8 cellular contexts compared by ENCODE assay signal in the genomic region with DNA sequence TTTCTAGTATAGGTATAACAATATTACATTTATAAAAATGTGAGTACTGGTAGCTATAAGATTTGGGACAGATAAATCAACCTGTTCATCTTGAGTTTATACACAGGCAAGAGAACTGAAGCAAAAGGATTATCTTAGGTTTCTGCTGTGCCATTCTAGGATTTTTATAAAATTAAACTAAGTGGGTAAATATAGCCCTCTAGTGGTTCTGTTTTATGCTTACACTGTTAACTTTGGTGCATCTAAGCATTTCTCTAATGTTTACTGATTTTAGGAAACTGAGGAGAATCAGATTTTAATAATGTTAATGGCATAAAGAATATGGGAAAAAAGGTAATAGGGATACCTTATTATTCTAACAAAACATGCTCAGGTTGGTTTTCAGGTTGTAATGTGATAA. TPM values are rescaled to one million over a fixed set of nuclear protein-coding genes. Genes with fewer than 3 reads are reported as not detected.
DNase-seq lines count a peak whose midpoint lies in the region; ATAC-seq, FAIRE-seq and TF ChIP-seq lines count a peak whose summit lies in the region.

No MANE protein-coding gene starts in this region.

- H3K27ac ChIP-seq in A549 (no peak overlapping the region), IMR-90 (ENCODE audit: insufficient read depth, low read length) (no peak overlapping the region), mesenchymal stem cell (ENCODE audit: low read length, poor library complexity, severe bottlenecking) (no peak overlapping the region)

- H3K23ac ChIP-seq in IMR-90 (ENCODE audit: low read depth, low read length) (no peak overlapping the region), mesenchymal stem cell (ENCODE audit: low read length in 2 of 2) (no peak overlapping the region)

- H3K27me3 Mint-ChIP-seq in MCF 10A (ENCODE audit: insufficient read depth, unreplicated experiment): no peaks in the 10 kb centered on the region
- no peaks in the 10 kb centered on the region for H3K27me3 Mint-ChIP-seq in stimulated activated naive CD8-positive, alpha-beta T cell treated with anti-CD3 and anti-CD28 coated beads, Interleukin-15, amount 100 ng/mL, for 72 hours

- TF ChIP-seq EP300 in A549 (IDR thresholded peaks at IDR 0.05): no peak

- H3K36me3 ChIP-seq in IMR-90 (ENCODE audit: control insufficient read depth, insufficient read depth, low read length): peaks cover 6% of the 10 kb centered on the region
- peaks cover 6 to 47% of the 10 kb centered on the region in 2 experiments for H3K36me3 ChIP-seq in mesenchymal stem cell (ENCODE audit: control insufficient read depth in 1 of 2, insufficient read depth in 2 of 2, low read depth in 1 of 2, low read length in 2 of 2)

- peak; percentile 54 for TF ChIP-seq CTCF in A549 (IDR thresholded peaks at IDR 0.05)
- TF ChIP-seq CTCF in GM12873 (IDR thresholded peaks at IDR 0.05; ENCODE audit: insufficient read depth, low read depth, low read length, missing control alignments): peak; percentile 40
- peak; percentile 62 for TF ChIP-seq CTCF in IMR-90 (conservative IDR thresholded peaks at IDR 0.05; ENCODE audit: low read depth, low read length)
- TF ChIP-seq CTCF in MCF 10A (IDR thresholded peaks at IDR 0.05; ENCODE audit: unreplicated experiment): peak; percentile 38
- TF ChIP-seq CTCF in lower leg skin (IDR thresholded peaks at IDR 0.05): no peak

- H2AFZ ChIP-seq in IMR-90 (replicated peaks; ENCODE audit: low read length, poor library complexity) (no peak overlapping the region), mesenchymal stem cell (ENCODE audit: low read depth, low read length) (no peak overlapping the region)

- H3K4me2 ChIP-seq in A549: no peak overlapping the region
- H3K4me2 ChIP-seq in IMR-90 (ENCODE audit: low read depth, low read length): no peak overlapping the region
- H3K4me2 ChIP-seq in mesenchymal stem cell (ENCODE audit: low read length, poor library complexity, severe bottlenecking): no peak overlapping the region

- no peak overlapping the region for H3K4me3 Mint-ChIP-seq in MCF 10A (ENCODE audit: unreplicated experiment)
- H3K4me3 Mint-ChIP-seq in stimulated activated naive CD8-positive, alpha-beta T cell treated with anti-CD3 and anti-CD28 coated beads, Interleukin-15, amount 100 ng/mL, for 72 hours: no peak overlapping the region

- in situ Hi-C loops in IMR-90 (cut with MboI; ENCODE audit: low sequenced_read_pairs): no loop called here

- H3K14ac ChIP-seq in IMR-90 (replicated peaks; ENCODE audit: low read depth, low read length): no peak overlapping the region
- H3K14ac ChIP-seq in mesenchymal stem cell (ENCODE audit: low read length in 2 of 2): no peak overlapping the region

- no peaks in the 10 kb centered on the region for H3K27me3 ChIP-seq in IMR-90 (ENCODE audit: control insufficient read depth, insufficient read depth, low read length)
- H3K27me3 ChIP-seq in mesenchymal stem cell (ENCODE audit: control insufficient read depth in 1 of 2, insufficient read depth in 1 of 2, low read length in 2 of 2): no peaks in the 10 kb centered on the region

- TF ChIP-seq RAD21 in A549 (conservative IDR thresholded peaks at IDR 0.05 in 1 of 2, IDR thresholded peaks at IDR 0.05 in 1 of 2) (peak; percentile 50 to 59; a peak in 4 of 5 replicates), IMR-90 (IDR thresholded peaks at IDR 0.05; ENCODE audit: low read length) (peak; percentile 61)

- H3K9ac ChIP-seq in IMR-90 (ENCODE audit: low read depth, low read length) (no peak overlapping the region), mesenchymal stem cell (ENCODE audit: low read length) (no peak overlapping the region)

- peaks cover 57% of the 10 kb centered on the region for H3K36me3 Mint-ChIP-seq in MCF 10A (ENCODE audit: insufficient read depth, unreplicated experiment)

- H3K4me1 ChIP-seq in A549: no peaks in the 10 kb centered on the region
- no peaks in the 10 kb centered on the region for H3K4me1 ChIP-seq in IMR-90 (ENCODE audit: control insufficient read depth, insufficient read depth, low read length)
- no peaks in the 10 kb centered on the region for H3K4me1 ChIP-seq in mesenchymal stem cell (ENCODE audit: control insufficient read depth, insufficient read depth, low read depth, low read length)

- H3K4ac ChIP-seq in IMR-90 (ENCODE audit: low read depth, low read length): no peak overlapping the region
- no peak overlapping the region for H3K4ac ChIP-seq in mesenchymal stem cell (ENCODE audit: low read depth in 1 of 2, low read length in 2 of 2)

- CTCF ChIA-PET in A549 (lab: Yijun Ruan, JAX) (interaction anchor here (0.7 to 3.4 kb wide), 5 partner anchors 32 to 405 kb away, joined by 3 to 9 read pairs (median 5); no protein-coding TSS in a partner anchor), IMR-90 (lab: Yijun Ruan, JAX) (interaction anchor here (0.9 to 1.3 kb wide), 2 partner anchors 124 to 399 kb away, joined by 3 read pairs; no protein-coding TSS in a partner anchor), MCF 10A (lab: Yijun Ruan, JAX) (interaction anchor here (0.7 to 3.5 kb wide), 14 partner anchors 9 to 402 kb away, joined by 3 to 19 read pairs (median 4); a partner anchor contains a TSS)

- no peak overlapping the region for H4K5ac ChIP-seq in IMR-90 (ENCODE audit: low read depth, low read length)

- H4K8ac ChIP-seq in IMR-90 (ENCODE audit: low read depth in 2 of 2, low read length in 2 of 2): no peak overlapping the region
- no peak overlapping the region for H4K8ac ChIP-seq in mesenchymal stem cell (ENCODE audit: low read length)

- no peak overlapping the region for H2AK9ac ChIP-seq in IMR-90 (replicated peaks; ENCODE audit: low read depth, low read length, poor library complexity)

- no peaks in the 10 kb centered on the region for H3K9me1 ChIP-seq in IMR-90 (ENCODE audit: insufficient read depth, low read length)

- H2BK12ac ChIP-seq in mesenchymal stem cell (ENCODE audit: low read length in 2 of 2): no peak overlapping the region

- no peak overlapping the region for H2BK20ac ChIP-seq in IMR-90 (ENCODE audit: low read depth, low read length)

- H2BK120ac ChIP-seq in IMR-90 (ENCODE audit: low read depth, low read length): no peak overlapping the region
- no peak overlapping the region for H2BK120ac ChIP-seq in mesenchymal stem cell (ENCODE audit: low read depth, low read length)

- H3K27ac Mint-ChIP-seq in MCF 10A (ENCODE audit: low read depth, unreplicated experiment): no peak overlapping the region
- H3K27ac Mint-ChIP-seq in stimulated activated naive CD8-positive, alpha-beta T cell treated with anti-CD3 and anti-CD28 coated beads, Interleukin-15, amount 100 ng/mL, for 72 hours: no peak overlapping the region

- H2BK5ac ChIP-seq in IMR-90 (ENCODE audit: low read depth, low read length, poor library complexity, severe bottlenecking) (no peak overlapping the region), mesenchymal stem cell (ENCODE audit: low read depth, low read length, poor library complexity, severe bottlenecking) (no peak overlapping the region)

- no peaks in the 10 kb centered on the region for H3K9me3 Mint-ChIP-seq in MCF 10A (ENCODE audit: unreplicated experiment)
- no peaks in the 10 kb centered on the region for H3K9me3 Mint-ChIP-seq in stimulated activated naive CD8-positive, alpha-beta T cell treated with anti-CD3 and anti-CD28 coated beads, Interleukin-15, amount 100 ng/mL, for 72 hours

- H3K4me3 ChIP-seq in A549 (no peak overlapping the region), IMR-90 (ENCODE audit: insufficient read depth, low read depth, low read length) (no peak overlapping the region), mesenchymal stem cell (ENCODE audit: insufficient read depth in 1 of 2, low read depth in 1 of 2, low read length in 2 of 2) (no peak overlapping the region), lower leg skin (ENCODE audit: low read depth, poor library complexity, severe bottlenecking) (no peak overlapping the region)

- TF ChIP-seq POLR2A in A549 (IDR thresholded peaks at IDR 0.05; ENCODE audit: low read length) (no peak), IMR-90 (IDR thresholded peaks at IDR 0.05; ENCODE audit: low read depth, low read length) (no peak), lower leg skin (IDR thresholded peaks at IDR 0.05) (no peak)

- BruUV-seq in IMR-90 (replicated peaks; lab: Mats Ljungman, UMichigan) (no TSS peak), MCF 10A (replicated peaks; lab: Mats Ljungman, UMichigan) (no TSS peak)

- 0 out of 4 replicates have a peak, but pooled peaks cover 0 to 2% of the 10 kb centered on the region in 2 experiments for H3K79me1 ChIP-seq in IMR-90 (ENCODE audit: low read depth in 1 of 2, low read length in 2 of 2)
- H3K79me1 ChIP-seq in mesenchymal stem cell (replicated peaks; ENCODE audit: low read length, poor library complexity, severe bottlenecking): peaks cover 6% of the 10 kb centered on the region

- intact Hi-C loops in IMR-90 (cut with micrococcal nuclease) (loop anchor here (1.0 to 10.0 kb wide), 4 partner anchors 123 to 1002 kb away; a partner anchor contains a TSS), MCF 10A (cut with micrococcal nuclease) (loop anchor here (1.0 kb wide), 3 partner anchors 123 to 399 kb away; a partner anchor contains a TSS), lower leg skin (cut with DNase I; ENCODE audit: low total_unique reads) (no loop called here)

- dilution Hi-C loops in IMR-90 (cut with HindIII; ENCODE audit: low sequenced_read_pairs, unreplicated experiment): no loop called here

- POLR2A ChIA-PET in A549 (lab: Yijun Ruan, JAX) (no interaction called here), IMR-90 (lab: Charles Lee; ENCODE audit: unreplicated experiment) (no interaction called here), MCF 10A (lab: Yijun Ruan, JAX) (interaction anchor here (0.7 kb wide), 1 partner anchor 151 kb away, joined by 3 read pairs; no protein-coding TSS in a partner anchor)

- ATAC-seq in A549: peak in 1 of 2 experiments; percentile 64; a peak in 2 of 6 replicates
- ATAC-seq in IMR-90 (ENCODE audit: low read depth): peak; percentile 81
- ATAC-seq in stimulated activated naive CD8-positive, alpha-beta T cell treated with anti-CD3 and anti-CD28 coated beads, Interleukin-15, amount 100 ng/mL, for 72 hours: no peak
- ATAC-seq in GM19455 (IDR thresholded peaks at IDR 0.05; ENCODE audit: unreplicated experiment): no peak

- H3K4me1 Mint-ChIP-seq in MCF 10A (ENCODE audit: insufficient read depth, unreplicated experiment): no peaks in the 10 kb centered on the region
- H3K4me1 Mint-ChIP-seq in stimulated activated naive CD8-positive, alpha-beta T cell treated with anti-CD3 and anti-CD28 coated beads, Interleukin-15, amount 100 ng/mL, for 72 hours: peaks cover 7% of the 10 kb centered on the region

- no peak overlapping the region for H3K18ac ChIP-seq in IMR-90 (ENCODE audit: low read depth, low read length)
- H3K18ac ChIP-seq in mesenchymal stem cell (ENCODE audit: low read depth in 1 of 2, low read length in 2 of 2): no peak overlapping the region

- no peaks in the 10 kb centered on the region for H4K20me1 ChIP-seq in IMR-90 (ENCODE audit: insufficient read depth, low read length)

- H2BK15ac ChIP-seq in IMR-90 (ENCODE audit: low read depth, low read length) (no peak overlapping the region), mesenchymal stem cell (ENCODE audit: low read depth, poor library complexity, severe bottlenecking) (no peak overlapping the region)

- no peak overlapping the region for H3K56ac ChIP-seq in IMR-90 (ENCODE audit: extremely low read depth, insufficient read depth, low read length)

- FAIRE-seq in A549 (lab: Jason Lieb, UNC): no peak

- no peak overlapping the region for H2AK5ac ChIP-seq in IMR-90 (ENCODE audit: low read depth, low read length)
- H2AK5ac ChIP-seq in mesenchymal stem cell (ENCODE audit: low read length, severe bottlenecking): no peak overlapping the region

- H3K9me3 ChIP-seq in A549: no peaks in the 10 kb centered on the region
- H3K9me3 ChIP-seq in IMR-90 (ENCODE audit: control insufficient read depth, insufficient read depth, low read length): no peaks in the 10 kb centered on the region
- H3K9me3 ChIP-seq in mesenchymal stem cell (ENCODE audit: control insufficient read depth, low read length): no peaks in the 10 kb centered on the region

- H4K91ac ChIP-seq in IMR-90 (ENCODE audit: insufficient read depth, low read depth, low read length) (no peak overlapping the region), mesenchymal stem cell (ENCODE audit: low read length) (no peak overlapping the region)

- no peak for DNase-seq in A549 (ENCODE audit: low read depth in 1 of 2, low spot score in 1 of 2)
- DNase-seq in IMR-90: peak; percentile 33
- DNase-seq in MCF 10A (ENCODE audit: unreplicated experiment): peak; percentile 20
- peak; percentile 38 for DNase-seq in mesenchymal stem cell
- no peak for DNase-seq in lower leg skin (ENCODE audit: low spot score in 2 of 2)
- DNase-seq in stimulated activated naive CD8-positive, alpha-beta T cell treated with anti-CD3 and anti-CD28 coated beads, Interleukin-15, amount 100 ng/mL, for 72 hours: no peak

RNA-seq across cellular contexts. Expression of a gene that starts 1.1 kb away (rescaled TPM):
- polyA plus RNA-seq in A549 (2011; rRNA removed): 0.10 and 0.16 TPM in 2 replicates
- polyA plus RNA-seq in A549 (2012; cell fraction: cytosol; rRNA removed): 0.05 and 0.06 TPM in 2 replicates
- 0.06 TPM in 1 of 2 replicates, not detected in the other for polyA plus RNA-seq in A549 (2012; cell fraction: nucleus; rRNA removed)
- polyA plus RNA-seq in A549 (2017; fragmentation: RNase III; extraction: RNeasy Plus Mini Kit Qiagen cat#74134 plus additional on column Dnase treatment): 0.10 to 0.18 TPM (median 0.12 TPM) in 3 replicates
- polyA minus RNA-seq in A549 (2011; rRNA and poly(A)+ RNA removed): not detected in 2 replicates
- not detected in 2 replicates for total RNA-seq in IMR-90 (2012; rRNA removed)
- polyA plus RNA-seq in IMR-90 (2012; rRNA removed): 0.05 and 0.11 TPM in 2 replicates
- not detected in 2 replicates for polyA plus RNA-seq in IMR-90 (2012; cell fraction: cytosol; rRNA removed)
- 0.25 TPM in 1 of 2 replicates, not detected in the other for polyA plus RNA-seq in IMR-90 (2012; cell fraction: nucleus; rRNA removed; ENCODE audit: low replicate concordance)
- total RNA-seq in MCF 10A (2022): not detected in 2 replicates
- polyA plus RNA-seq in mesenchymal stem cell (2013, experiment 1 of 2): 0.03 TPM
- polyA plus RNA-seq in mesenchymal stem cell (2013, experiment 2 of 2): 0.03 TPM
- under 1 TPM in 1 of 4 donors, not detected in 3; 0.34 TPM for total RNA-seq in lower leg skin

RNA-seq across cellular contexts. Expression of a gene that starts 11.2 kb away (rescaled TPM):
- 31.6 and 44.1 TPM in 2 replicates for polyA plus RNA-seq in A549 (2011; rRNA removed)
- 23.5 and 30.7 TPM in 2 replicates for polyA plus RNA-seq in A549 (2012; cell fraction: cytosol; rRNA removed)
- 5.2 and 8.7 TPM in 2 replicates for polyA plus RNA-seq in A549 (2012; cell fraction: nucleus; rRNA removed)
- 69.6 to 81.4 TPM (median 73.1 TPM) in 3 replicates for polyA plus RNA-seq in A549 (2017; fragmentation: RNase III; extraction: RNeasy Plus Mini Kit Qiagen cat#74134 plus additional on column Dnase treatment)
- polyA minus RNA-seq in A549 (2011; rRNA and poly(A)+ RNA removed): 2.5 and 2.9 TPM in 2 replicates
- total RNA-seq in IMR-90 (2012; rRNA removed): 1.1 and 4.4 TPM in 2 replicates
- polyA plus RNA-seq in IMR-90 (2012; rRNA removed): 18.2 and 22.0 TPM in 2 replicates
- polyA plus RNA-seq in IMR-90 (2012; cell fraction: cytosol; rRNA removed): 4.6 and 5.9 TPM in 2 replicates
- 0.89 and 6.2 TPM in 2 replicates for polyA plus RNA-seq in IMR-90 (2012; cell fraction: nucleus; rRNA removed; ENCODE audit: low replicate concordance)
- total RNA-seq in MCF 10A (2022): 21.2 and 28.7 TPM in 2 replicates
- polyA plus RNA-seq in mesenchymal stem cell (2013, experiment 1 of 2): 36.6 TPM
- 40.2 TPM for polyA plus RNA-seq in mesenchymal stem cell (2013, experiment 2 of 2)
- 10 to 100 TPM in 1 of 4 donors, 1 to 10 TPM in 3; 2.2 to 15.6 (median 7.8) TPM for total RNA-seq in lower leg skin

RNA-seq across cellular contexts. Expression of a gene that starts 21.2 kb away (rescaled TPM):
- polyA plus RNA-seq in A549 (2011; rRNA removed) (0.04 and 0.06 TPM in 2 replicates), A549 (2017; fragmentation: RNase III; extraction: RNeasy Plus Mini Kit Qiagen cat#74134 plus additional on column Dnase treatment) (0.04 to 0.08 TPM (median 0.06 TPM) in 3 replicates), IMR-90 (2012; rRNA removed) (0.02 TPM in 1 of 2 replicates, not detected in the other)
- polyA plus RNA-seq in A549 (2012; cell fraction: cytosol; rRNA removed): 0.01 TPM in 2 replicates
- polyA plus RNA-seq in A549 (2012; cell fraction: nucleus; rRNA removed): 0.06 and 0.07 TPM in 2 replicates
- 0.10 TPM in 1 of 2 replicates, not detected in the other for polyA minus RNA-seq in A549 (2011; rRNA and poly(A)+ RNA removed)
- total RNA-seq in IMR-90 (2012; rRNA removed) (not detected in 2 replicates), MCF 10A (2022) (0.22 and 0.35 TPM in 2 replicates), lower leg skin (under 1 TPM in 2 of 4 donors, not detected in 2; 0.21 to 0.42 TPM)
- not detected in 2 replicates for polyA plus RNA-seq in IMR-90 (2012; cell fraction: cytosol; rRNA removed)
- 0.02 and 0.11 TPM in 2 replicates for polyA plus RNA-seq in IMR-90 (2012; cell fraction: nucleus; rRNA removed; ENCODE audit: low replicate concordance)
- polyA plus RNA-seq in mesenchymal stem cell (2013, experiment 1 of 2): 0.03 TPM
- 0.03 TPM for polyA plus RNA-seq in mesenchymal stem cell (2013, experiment 2 of 2)

RNA-seq across cellular contexts. Expression of a gene that starts 24.9 kb away (rescaled TPM):
- polyA plus RNA-seq in A549 (2011; rRNA removed) (2.2 and 2.8 TPM in 2 replicates), A549 (2017; fragmentation: RNase III; extraction: RNeasy Plus Mini Kit Qiagen cat#74134 plus additional on column Dnase treatment) (0.76 to 2.6 TPM (median 2.2 TPM) in 3 replicates), IMR-90 (2012; rRNA removed) (0.10 and 0.12 TPM in 2 replicates)
- polyA plus RNA-seq in A549 (2012; cell fraction: cytosol; rRNA removed): 0.05 TPM in 1 of 2 replicates, not detected in the other
- 0.08 and 0.09 TPM in 2 replicates for polyA plus RNA-seq in A549 (2012; cell fraction: nucleus; rRNA removed)
- 0.68 and 0.70 TPM in 2 replicates for polyA minus RNA-seq in A549 (2011; rRNA and poly(A)+ RNA removed)
- total RNA-seq in IMR-90 (2012; rRNA removed) (0.18 and 0.28 TPM in 2 replicates), MCF 10A (2022) (0.16 TPM in 1 of 2 replicates, not detected in the other), lower leg skin (1 to 10 TPM; 1.1 to 6.0 (median 2.8) TPM)
- 0.02 TPM in 2 replicates for polyA plus RNA-seq in IMR-90 (2012; cell fraction: cytosol; rRNA removed)
- 0.46 TPM in 1 of 2 replicates, not detected in the other for polyA plus RNA-seq in IMR-90 (2012; cell fraction: nucleus; rRNA removed; ENCODE audit: low replicate concordance)
- 5.7 TPM for polyA plus RNA-seq in mesenchymal stem cell (2013, experiment 1 of 2)
- 6.2 TPM for polyA plus RNA-seq in mesenchymal stem cell (2013, experiment 2 of 2)

Comparison
In these comparisons a context has a peak if more than half of its experiments do, and no peak if none do; other contexts are left out.
1. DNase-seq: peak in IMR-90 (single experiment), MCF 10A (single experiment) and mesenchymal stem cell (single experiment); none in A549 (0 of 2), lower leg skin (0 of 2) and stimulated activated naive CD8-positive, alpha-beta T cell treated with anti-CD3 and anti-CD28 coated beads, Interleukin-15, amount 100 ng/mL, for 72 hours (0 of 2).
2. CTCF ChIP-seq: peak in A549 (single experiment), GM12873 (single experiment), IMR-90 (single experiment) and MCF 10A (single experiment); none in lower leg skin (0 of 3).